ENCODE assay signal across 8 cellular contexts in genomic region chr6:132512638-132513632, GRCh38.
DNase-seq lines count a peak whose midpoint lies in the region; ATAC-seq and TF ChIP-seq lines count a peak whose summit lies in the region.

A gene with protein sequence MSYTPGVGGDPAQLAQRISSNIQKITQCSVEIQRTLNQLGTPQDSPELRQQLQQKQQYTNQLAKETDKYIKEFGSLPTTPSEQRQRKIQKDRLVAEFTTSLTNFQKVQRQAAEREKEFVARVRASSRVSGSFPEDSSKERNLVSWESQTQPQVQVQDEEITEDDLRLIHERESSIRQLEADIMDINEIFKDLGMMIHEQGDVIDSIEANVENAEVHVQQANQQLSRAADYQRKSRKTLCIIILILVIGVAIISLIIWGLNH (minus strand): TSS chr6:132513116. CDS start chr6:132503530, 9,586 bp downstream.

- peak within 1 kb of the TSS; percentile 93 for H3K27ac Mint-ChIP-seq in activated naive CD4-positive, alpha-beta T cell treated with anti-CD3 and anti-CD28 coated beads, Interleukin-2, amount 50 U/mL, for 24 hours

- peaks cover 29% of the 10 kb centered on the region for H3K4me1 Mint-ChIP-seq in activated naive CD4-positive, alpha-beta T cell treated with anti-CD3 and anti-CD28 coated beads, Interleukin-2, amount 50 U/mL, for 24 hours

- no peaks in the 10 kb centered on the region for H3K27me3 Mint-ChIP-seq in activated naive CD4-positive, alpha-beta T cell treated with anti-CD3 and anti-CD28 coated beads, Interleukin-2, amount 50 U/mL, for 24 hours

- TF ChIP-seq CTCF in GM06990 (IDR thresholded peaks at IDR 0.05; ENCODE audit: insufficient read depth, low read length, poor library complexity, severe bottlenecking) (no peak), HFF-Myc (IDR thresholded peaks at IDR 0.05; ENCODE audit: low read depth, low read length, missing control alignments) (no peak)

- H3K27me3 ChIP-seq in GM06990 (replicated peaks; ENCODE audit: control insufficient read depth, insufficient read depth, low read length), result no peaks in the 10 kb centered on the region

- peaks cover 3% of the 10 kb centered on the region for H3K36me3 ChIP-seq in GM06990 (ENCODE audit: control insufficient read depth, insufficient read depth, low read length)

- no peaks in the 10 kb centered on the region for H3K9me3 Mint-ChIP-seq in activated naive CD4-positive, alpha-beta T cell treated with anti-CD3 and anti-CD28 coated beads, Interleukin-2, amount 50 U/mL, for 24 hours

- H3K4me3 Mint-ChIP-seq in activated naive CD4-positive, alpha-beta T cell treated with anti-CD3 and anti-CD28 coated beads, Interleukin-2, amount 50 U/mL, for 24 hours, result peak within 1 kb of the TSS; percentile 98

- peak; percentile 89 for DNase-seq in GM06990 (ENCODE audit: extremely low read depth, insufficient read length)
- peak; percentile 48 for DNase-seq in HFF-Myc (ENCODE audit: extremely low read depth, low read depth)
- peak; percentile 95 for DNase-seq in NAMALWA (ENCODE audit: low spot score)
- DNase-seq in germinal center (ENCODE audit: low spot score), result peak; percentile 93
- peak; percentile 52 for DNase-seq in non-pigmented ciliary epithelial cell (ENCODE audit: low read depth)
- peak; percentile 66 to 95 (median 90) for DNase-seq in substantia nigra (lab: John Stamatoyannopoulos, UW)

- peak; percentile 96 for ATAC-seq in SK-N-SH treated with all-trans-retinoic acid at 6 μM for 48 hours

- peak within 1 kb of the TSS; percentile 84 for H3K4me3 ChIP-seq in GM06990 (replicated peaks; ENCODE audit: low read depth, low read length)
- H3K4me3 ChIP-seq in HFF-Myc (replicated peaks; ENCODE audit: low read depth, low read length), result peak within 1 kb of the TSS; percentile 70

- H3K36me3 Mint-ChIP-seq in activated naive CD4-positive, alpha-beta T cell treated with anti-CD3 and anti-CD28 coated beads, Interleukin-2, amount 50 U/mL, for 24 hours, result no peaks in the 10 kb centered on the region

- peak within 1 kb of the TSS; percentile 82 for H3K27ac ChIP-seq in substantia nigra (ENCODE audit: low read depth, low read length, poor library complexity, severe bottlenecking)

TF ChIP-seq in SK-N-SH treated with all-trans-retinoic acid at 6 μM for 48 hours, 23 proteins besides CTCF, POLR2A, EP300 and RAD21:
- TF ChIP-seq, protein P1, sequence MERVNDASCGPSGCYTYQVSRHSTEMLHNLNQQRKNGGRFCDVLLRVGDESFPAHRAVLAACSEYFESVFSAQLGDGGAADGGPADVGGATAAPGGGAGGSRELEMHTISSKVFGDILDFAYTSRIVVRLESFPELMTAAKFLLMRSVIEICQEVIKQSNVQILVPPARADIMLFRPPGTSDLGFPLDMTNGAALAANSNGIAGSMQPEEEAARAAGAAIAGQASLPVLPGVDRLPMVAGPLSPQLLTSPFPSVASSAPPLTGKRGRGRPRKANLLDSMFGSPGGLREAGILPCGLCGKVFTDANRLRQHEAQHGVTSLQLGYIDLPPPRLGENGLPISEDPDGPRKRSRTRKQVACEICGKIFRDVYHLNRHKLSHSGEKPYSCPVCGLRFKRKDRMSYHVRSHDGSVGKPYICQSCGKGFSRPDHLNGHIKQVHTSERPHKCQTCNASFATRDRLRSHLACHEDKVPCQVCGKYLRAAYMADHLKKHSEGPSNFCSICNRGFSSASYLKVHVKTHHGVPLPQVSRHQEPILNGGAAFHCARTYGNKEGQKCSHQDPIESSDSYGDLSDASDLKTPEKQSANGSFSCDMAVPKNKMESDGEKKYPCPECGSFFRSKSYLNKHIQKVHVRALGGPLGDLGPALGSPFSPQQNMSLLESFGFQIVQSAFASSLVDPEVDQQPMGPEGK (CRISPR knock-in tag; IDR thresholded peaks at IDR 0.05; ENCODE audit: borderline replicate concordance), result no peak
- TF ChIP-seq ZNF70 (CRISPR knock-in tag; IDR thresholded peaks at IDR 0.05), result no peak
- no peak for TF ChIP-seq SNAI2 (CRISPR knock-in tag; IDR thresholded peaks at IDR 0.05)
- no peak for TF ChIP-seq TOX (CRISPR knock-in tag; IDR thresholded peaks at IDR 0.05; ENCODE audit: borderline replicate concordance)
- TF ChIP-seq, protein P2, sequence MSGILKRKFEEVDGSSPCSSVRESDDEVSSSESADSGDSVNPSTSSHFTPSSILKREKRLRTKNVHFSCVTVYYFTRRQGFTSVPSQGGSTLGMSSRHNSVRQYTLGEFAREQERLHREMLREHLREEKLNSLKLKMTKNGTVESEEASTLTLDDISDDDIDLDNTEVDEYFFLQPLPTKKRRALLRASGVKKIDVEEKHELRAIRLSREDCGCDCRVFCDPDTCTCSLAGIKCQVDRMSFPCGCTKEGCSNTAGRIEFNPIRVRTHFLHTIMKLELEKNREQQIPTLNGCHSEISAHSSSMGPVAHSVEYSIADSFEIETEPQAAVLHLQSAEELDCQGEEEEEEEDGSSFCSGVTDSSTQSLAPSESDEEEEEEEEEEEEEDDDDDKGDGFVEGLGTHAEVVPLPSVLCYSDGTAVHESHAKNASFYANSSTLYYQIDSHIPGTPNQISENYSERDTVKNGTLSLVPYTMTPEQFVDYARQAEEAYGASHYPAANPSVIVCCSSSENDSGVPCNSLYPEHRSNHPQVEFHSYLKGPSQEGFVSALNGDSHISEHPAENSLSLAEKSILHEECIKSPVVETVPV (CRISPR knock-in tag; IDR thresholded peaks at IDR 0.05), result no peak
- TF ChIP-seq BACH2 (CRISPR knock-in tag; IDR thresholded peaks at IDR 0.05; ENCODE audit: borderline replicate concordance), result no peak
- TF ChIP-seq ISL1 (CRISPR knock-in tag; IDR thresholded peaks at IDR 0.05), result no peak
- TF ChIP-seq OSR1 (CRISPR knock-in tag; IDR thresholded peaks at IDR 0.05), result no peak
- TF ChIP-seq ZFP30 (CRISPR knock-in tag; IDR thresholded peaks at IDR 0.05), result no peak

Comparison
In these comparisons a context has a peak if more than half of its experiments do, and no peak if none do; other contexts are left out.
1. Peak in every context shown above with its lines: DNase-seq, ATAC-seq, H3K4me3 ChIP-seq and H3K27ac ChIP-seq.